21 cellular contexts compared by ENCODE assay signal in genomic region chr15:52326758-52327157, GRCh38. TPM values are rescaled to one million over a fixed set of nuclear protein-coding genes. Genes with fewer than 3 reads are reported as not detected.
DNase-seq lines count a peak whose midpoint lies in the region; ATAC-seq, FAIRE-seq and TF ChIP-seq lines count a peak whose summit lies in the region.
"Had no signal": no experiment of that assay in that cellular context is flagged by ENCODE, and none has a peak within 500 bp of the region (broad histone marks: within the 10 kb centered on the region; RNA-seq: fewer than 3 reads in every experiment).

No MANE protein-coding gene starts in this region.

- peak; percentile 13 for FAIRE-seq in A549 (lab: Jason Lieb, UNC)
- FAIRE-seq in urothelium cell line (lab: Jason Lieb, UNC) = no peak
- FAIRE-seq: G401.6, K562 had no signal

- TF ChIP-seq CTCF in A549 (IDR thresholded peaks at IDR 0.05) (no peak), cardiac fibroblast (IDR thresholded peaks at IDR 0.05; ENCODE audit: low read depth, low read length) (no peak), suprapubic skin (IDR thresholded peaks at IDR 0.05) (no peak)

- peaks cover 59% of the 10 kb centered on the region for H3K36me3 ChIP-seq in suprapubic skin

- TF ChIP-seq RAD21 in A549 (conservative IDR thresholded peaks at IDR 0.05 in 1 of 2, IDR thresholded peaks at IDR 0.05 in 1 of 2) = no peak

- CTCF ChIA-PET in A549 (lab: Yijun Ruan, JAX) = interaction anchor here (0.9 to 2.7 kb wide), 4 partner anchors 8 to 408 kb away, joined by 3 to 16 read pairs (median 8); no protein-coding TSS in a partner anchor

- no peaks in the 10 kb centered on the region for H3K9me3 ChIP-seq in A549
- no peaks in the 10 kb centered on the region for H3K9me3 ChIP-seq in suprapubic skin
- H3K9me3 ChIP-seq: adrenal gland, Peyer's patch, SJSA1 had no signal

- no peak for ATAC-seq in A549
- ATAC-seq: K562 had no signal

- no peaks in the 10 kb centered on the region for H3K27me3 ChIP-seq in suprapubic skin
- H3K27me3 ChIP-seq: adrenal gland, Peyer's patch, SJSA1 had no signal

- no peak for TF ChIP-seq EP300 in A549 (IDR thresholded peaks at IDR 0.05)
- TF ChIP-seq EP300 in suprapubic skin (IDR thresholded peaks at IDR 0.05) = no peak

- no peak for TF ChIP-seq POLR2A in A549 (IDR thresholded peaks at IDR 0.05; ENCODE audit: low read length)
- TF ChIP-seq POLR2A in suprapubic skin (IDR thresholded peaks at IDR 0.05) = no peak

- H3K4me2 ChIP-seq in A549 = no peak overlapping the region

- H3K27ac ChIP-seq in A549 = no peak overlapping the region
- no peak overlapping the region for H3K27ac ChIP-seq in suprapubic skin
- H3K27ac ChIP-seq: adrenal gland, Peyer's patch, SJSA1 had no signal

- DNase-seq in A549 (ENCODE audit: low read depth in 1 of 2, low spot score in 1 of 2) (no peak), HCEC 1CT (peak; percentile 30), cardiac fibroblast (ENCODE audit: low read depth in 2 of 2) (peak; percentile 17 to 24), kidney tubule cell (ENCODE audit: low spot score) (peak; percentile 13), activated gamma-delta T cell treated with Interleukin-2 at 50 U/mL for 16 hours (no peak), urothelium cell line (ENCODE audit: low spot score) (no peak), NCI-H2171 (lab: John Stamatoyannopoulos, UW) (no peak), suprapubic skin (ENCODE audit: low spot score in 2 of 2) (no peak)
- DNase-seq: activated CD8-positive, alpha-beta memory T cell treated with anti-CD3 and anti-CD28 coated beads, Interleukin-2, amount 50 U/mL, for 4 hours; activated effector memory CD4-positive, alpha-beta T cell treated with Interleukin-2 at 50 U/mL for 16 hours; adrenal gland; erythroblast; glutamatergic neuron; NCI-H187; NCI-H2227 treated with DMSO at 0.1 percent for 48 hours; NK-92 treated with Interleukin-12 subunit alpha and Interleukin-12 subunit beta, amount 100 ng/mL, for 24 hours; Peyer's patch; stimulated activated CD8-positive, alpha-beta memory T cell treated with anti-CD3 and anti-CD28 coated beads, Interleukin-4, amount 100 ng/mL, for 48 hours had no signal

- H3K4me1 ChIP-seq in A549 (peaks cover 3% of the 10 kb centered on the region), suprapubic skin (peaks cover 3% of the 10 kb centered on the region)
- H3K4me1 ChIP-seq: Peyer's patch, SJSA1 had no signal

- POLR2A ChIA-PET in A549 (lab: Yijun Ruan, JAX) = no interaction called here

- WGBS in A549 (ENCODE audit: missing lambda C conversion rate) = 96% methylated on average over 2 of the region's 2 CpGs
- WGBS in suprapubic skin = 86% methylated on average over 2 of the region's 2 CpGs

- H3K4me3 ChIP-seq in A549 (no peak overlapping the region), cardiac fibroblast (replicated peaks in 1 of 2; ENCODE audit: low read depth in 2 of 2, low read length in 2 of 2) (no peak overlapping the region), suprapubic skin (no peak overlapping the region)
- H3K4me3 ChIP-seq: adrenal gland, K562, Peyer's patch, SJSA1 had no signal

TF ChIP-seq in A549, 52 proteins besides CTCF, POLR2A, EP300 and RAD21:
- TF ChIP-seq ZSCAN20 (CRISPR knock-in tag; IDR thresholded peaks at IDR 0.05) (no peak), USF2 (IDR thresholded peaks at IDR 0.05) (no peak), CEBPB (IDR thresholded peaks at IDR 0.05) (0 out of 4 replicates have a peak, but pooled peaks of 1 of the 2 experiments have one; percentile 20), HOXA7 (CRISPR knock-in tag; IDR thresholded peaks at IDR 0.05) (no peak), REST (IDR thresholded peaks at IDR 0.05) (no peak), NR3C1 (IDR thresholded peaks at IDR 0.05) (no peak), HES2 (IDR thresholded peaks at IDR 0.05) (no peak)
TF ChIP-seq in A549: peak in this region for 1.

RNA-seq across cellular contexts. Expression of gene MYO5C, which starts 31.2 kb away (rescaled TPM):
- polyA plus RNA-seq in A549 (2011; rRNA removed) (26.9 and 27.6 TPM in 2 replicates), A549 (2017; fragmentation: RNase III; extraction: RNeasy Plus Mini Kit Qiagen cat#74134 plus additional on column Dnase treatment) (6.2 to 7.1 TPM (median 6.7 TPM) in 3 replicates)
- 6.4 and 7.2 TPM in 2 replicates for polyA plus RNA-seq in A549 (2012; cell fraction: cytosol; rRNA removed)
- 9.0 and 11.7 TPM in 2 replicates for polyA plus RNA-seq in A549 (2012; cell fraction: nucleus; rRNA removed)
- 45.7 and 64.6 TPM in 2 replicates for polyA minus RNA-seq in A549 (2011; rRNA and poly(A)+ RNA removed)
- total RNA-seq in suprapubic skin = 10 to 100 TPM; 11.2 to 31.5 (median 14.9) TPM

Comparison
In these comparisons a context has a peak if more than half of its experiments do, and no peak if none do; other contexts are left out.
1. DNase-seq: peak in HCEC 1CT (single experiment), cardiac fibroblast (2 of 2) and kidney tubule cell (single experiment); none in A549 (0 of 2), activated gamma-delta T cell treated with Interleukin-2 at 50 U/mL for 16 hours (single experiment), urothelium cell line (single experiment), NCI-H2171 (single experiment) and suprapubic skin (0 of 2).